Comparison of ENCODE assay signal across 9 cellular contexts in the genomic region with DNA sequence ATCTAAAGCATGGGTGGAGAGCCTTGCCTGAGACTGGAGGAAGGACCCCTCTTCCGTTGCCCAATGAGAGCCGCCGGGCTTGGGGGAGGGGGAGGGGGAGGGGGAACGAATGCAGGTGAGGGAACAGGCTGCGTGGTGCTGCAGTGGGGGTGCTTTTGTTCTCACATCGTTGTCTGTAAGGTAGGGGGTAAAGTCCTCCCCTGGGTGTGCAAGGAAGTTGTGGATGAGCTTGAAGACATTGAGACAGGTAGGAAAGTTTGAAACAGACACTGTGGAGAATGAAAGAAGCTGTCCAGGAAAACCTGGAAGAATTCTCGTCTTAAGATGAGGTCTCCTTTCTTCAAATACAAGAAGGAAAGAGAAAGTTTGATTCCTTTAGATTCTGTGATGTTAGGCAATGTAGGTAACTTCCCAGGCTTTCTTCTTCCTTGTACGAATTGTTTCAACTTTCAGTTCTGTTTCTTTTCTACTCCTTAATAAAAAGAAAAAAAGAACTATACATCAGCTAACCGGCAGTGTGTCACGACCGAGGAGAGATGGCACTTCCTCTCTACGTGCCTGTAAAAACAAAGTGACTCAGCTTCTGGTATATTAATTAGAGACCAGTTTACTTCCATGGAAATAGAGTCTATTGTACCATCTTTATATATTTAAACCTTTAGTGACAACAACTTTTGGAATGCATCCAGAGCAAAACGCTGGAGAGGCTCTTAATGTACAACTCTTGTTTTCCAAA.
DNase-seq lines count a peak whose midpoint lies in the region; ATAC-seq, FAIRE-seq and TF ChIP-seq lines count a peak whose summit lies in the region.
"Had no signal": no experiment of that assay in that cellular context is flagged by ENCODE, and none has a peak within 500 bp of the region (broad histone marks: within the 10 kb centered on the region; RNA-seq: fewer than 3 reads in every experiment).

No MANE protein-coding gene starts in this region.

- H3K36me3 ChIP-seq in CD8-positive, alpha-beta memory T cell (ENCODE audit: insufficient read depth, low read length), result no peaks in the 10 kb centered on the region
- H3K36me3 ChIP-seq in HAP-1 (replicated peaks), result no peaks in the 10 kb centered on the region

- no peaks in the 10 kb centered on the region for H3K36me3 Mint-ChIP-seq in CD8-positive, alpha-beta memory T cell
- H3K36me3 Mint-ChIP-seq in activated CD8-positive, alpha-beta T cell treated with anti-CD3 and anti-CD28 coated beads for 36 hours (ENCODE audit: low read depth), result no peaks in the 10 kb centered on the region
- H3K36me3 Mint-ChIP-seq in CD14-positive monocyte, result no peaks in the 10 kb centered on the region

- POLR2A ChIA-PET in CD8-positive, alpha-beta memory T cell (lab: Charles Lee), result no interaction called here
- POLR2A ChIA-PET in activated CD8-positive, alpha-beta T cell treated with anti-CD3 and anti-CD28 coated beads for 36 hours (lab: Charles Lee), result no interaction called here

- no peak for FAIRE-seq in HTR-8/SVneo (lab: Jason Lieb, UNC)

- CTCF ChIA-PET in CD8-positive, alpha-beta memory T cell (lab: Charles Lee), result no interaction called here
- CTCF ChIA-PET in activated CD8-positive, alpha-beta T cell treated with anti-CD3 and anti-CD28 coated beads for 36 hours (lab: Charles Lee), result interaction anchor here (1.2 kb wide), 1 partner anchor 209 kb away, joined by 3 read pairs; no protein-coding TSS in a partner anchor

- H3K9me3 Mint-ChIP-seq in CD8-positive, alpha-beta memory T cell, result no peaks in the 10 kb centered on the region
- no peaks in the 10 kb centered on the region for H3K9me3 Mint-ChIP-seq in activated CD8-positive, alpha-beta T cell treated with anti-CD3 and anti-CD28 coated beads for 36 hours
- H3K9me3 Mint-ChIP-seq in CD14-positive monocyte, result peaks cover 0 to 17% (median 4%) of the 10 kb centered on the region in 7 donors
- H3K9me3 Mint-ChIP-seq: nephron had no signal

- H3K27ac ChIP-seq in CD8-positive, alpha-beta memory T cell (ENCODE audit: low read depth, low read length), result no peak overlapping the region

- in situ Hi-C loops in HAP-1 (cut with MboI; ENCODE audit: low sequenced_read_pairs), result no loop called here

- H3K27ac Mint-ChIP-seq in CD8-positive, alpha-beta memory T cell, result peak overlapping the region in 2 of 8 donors; percentile 22 to 29
- no peak overlapping the region for H3K27ac Mint-ChIP-seq in activated CD8-positive, alpha-beta T cell treated with anti-CD3 and anti-CD28 coated beads for 36 hours
- peak overlapping the region in 1 of 7 donors; percentile 77 for H3K27ac Mint-ChIP-seq in CD14-positive monocyte

- peak overlapping the region; percentile 5 to 57 (median 44) for H3K4me3 Mint-ChIP-seq in CD8-positive, alpha-beta memory T cell
- H3K4me3 Mint-ChIP-seq in activated CD8-positive, alpha-beta T cell treated with anti-CD3 and anti-CD28 coated beads for 36 hours, result peak overlapping the region; percentile 7
- H3K4me3 Mint-ChIP-seq in CD14-positive monocyte, result peak overlapping the region in 1 of 2 donors; percentile 44

- peaks cover 4 to 16% of the 10 kb centered on the region in 2 donors for H3K27me3 Mint-ChIP-seq in CD8-positive, alpha-beta memory T cell
- peaks cover 3% of the 10 kb centered on the region for H3K27me3 Mint-ChIP-seq in activated CD8-positive, alpha-beta T cell treated with anti-CD3 and anti-CD28 coated beads for 36 hours
- H3K27me3 Mint-ChIP-seq in CD14-positive monocyte (ENCODE audit: low read depth in 3 of 3), result peaks cover 0 to 5% (median 1%) of the 10 kb centered on the region in 3 donors

- no peak for TF ChIP-seq CTCF in activated CD8-positive, alpha-beta T cell treated with anti-CD3 and anti-CD28 coated beads for 36 hours (IDR thresholded peaks at IDR 0.05)
- TF ChIP-seq CTCF in GM10266 (IDR thresholded peaks at IDR 0.05; ENCODE audit: control insufficient read depth, insufficient read depth, low read depth, missing control alignments) (no peak), CD14-positive monocyte (IDR thresholded peaks at IDR 0.05) (no peak)

- H3K27me3 ChIP-seq in CD8-positive, alpha-beta memory T cell (ENCODE audit: insufficient read depth, low read length, poor library complexity, severe bottlenecking), result no peaks in the 10 kb centered on the region
- H3K27me3 ChIP-seq in HAP-1 (ENCODE audit: low read depth), result no peaks in the 10 kb centered on the region

- DNase-seq in CD8-positive, alpha-beta memory T cell, result no peak
- peak; percentile 51 for DNase-seq in HTR-8/SVneo (ENCODE audit: insufficient read length, low spot score)
- DNase-seq in activated CD8-positive, alpha-beta T cell treated with anti-CD3 and anti-CD28 coated beads for 36 hours, result no peak
- DNase-seq in kidney glomerular epithelial cell (lab: John Stamatoyannopoulos, UW), result peak; percentile 36
- DNase-seq in Ammon's horn (ENCODE audit: low spot score), result no peak
- no peak for DNase-seq in HAP-1 (ENCODE audit: low spot score in 2 of 2)
- no peak for DNase-seq in GM10266 (ENCODE audit: extremely low spot score)
- no peak for DNase-seq in CD14-positive monocyte (ENCODE audit: low spot score)

- ATAC-seq in activated CD8-positive, alpha-beta T cell treated with anti-CD3 and anti-CD28 coated beads for 36 hours, result no peak

- no peak overlapping the region for H3K4me3 ChIP-seq in CD8-positive, alpha-beta memory T cell (ENCODE audit: low read length)
- H3K4me3 ChIP-seq in HAP-1, result no peak overlapping the region

- no peaks in the 10 kb centered on the region for H3K9me3 ChIP-seq in CD8-positive, alpha-beta memory T cell (ENCODE audit: low read length)
- H3K9me3 ChIP-seq in HAP-1, result no peaks in the 10 kb centered on the region

- intact Hi-C loops in activated CD8-positive, alpha-beta T cell treated with anti-CD3 and anti-CD28 coated beads for 36 hours (cut with micrococcal nuclease), result no loop called here
- intact Hi-C loops in CD14-positive monocyte (cut with micrococcal nuclease), result no loop called here

- H3K4me1 Mint-ChIP-seq in CD8-positive, alpha-beta memory T cell, result peaks cover 6 to 13% (median 12%) of the 10 kb centered on the region in 3 donors
- peaks cover 9% of the 10 kb centered on the region for H3K4me1 Mint-ChIP-seq in activated CD8-positive, alpha-beta T cell treated with anti-CD3 and anti-CD28 coated beads for 36 hours (ENCODE audit: low read depth)
- H3K4me1 Mint-ChIP-seq in CD14-positive monocyte, result peaks cover 4% of the 10 kb centered on the region

- no peaks in the 10 kb centered on the region for H3K4me1 ChIP-seq in CD8-positive, alpha-beta memory T cell (ENCODE audit: insufficient read depth, low read length)
- H3K4me1 ChIP-seq in HAP-1, result no peaks in the 10 kb centered on the region

Comparison
In these comparisons a context has a peak if more than half of its experiments do, and no peak if none do; other contexts are left out.
1. DNase-seq: peak in HTR-8/SVneo (single experiment) and kidney glomerular epithelial cell (single experiment); none in CD8-positive, alpha-beta memory T cell (0 of 5), activated CD8-positive, alpha-beta T cell treated with anti-CD3 and anti-CD28 coated beads for 36 hours (single experiment), Ammon's horn (single experiment), HAP-1 (0 of 2), GM10266 (single experiment) and CD14-positive monocyte (single experiment).